10 cellular contexts compared by ENCODE assay signal in the genomic region with DNA sequence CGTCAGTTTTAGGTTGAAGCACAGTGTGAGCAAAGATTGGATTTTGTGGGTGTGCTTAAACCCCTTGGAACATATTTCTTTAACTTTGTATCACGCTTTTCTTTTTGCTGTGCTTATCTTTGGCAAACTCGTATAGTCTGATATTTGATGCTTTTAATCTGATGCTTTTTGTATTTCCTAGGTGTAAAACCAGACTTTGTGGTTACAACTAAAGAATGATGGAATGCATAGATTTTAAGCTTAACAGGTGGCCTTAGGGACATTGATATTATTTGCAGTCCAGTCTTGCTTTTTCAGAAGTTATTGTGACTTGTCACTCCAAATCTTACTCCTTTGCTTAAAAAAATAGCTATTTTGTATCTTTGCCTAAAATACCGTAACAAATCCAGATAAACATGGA. TPM values are rescaled to one million over a fixed set of nuclear protein-coding genes. Genes with fewer than 3 reads are reported as not detected.
DNase-seq lines count a peak whose midpoint lies in the region; ATAC-seq and TF ChIP-seq lines count a peak whose summit lies in the region.
"Had no signal": no experiment of that assay in that cellular context is flagged by ENCODE, and none has a peak within 500 bp of the region (broad histone marks: within the 10 kb centered on the region; RNA-seq: fewer than 3 reads in every experiment).

No MANE protein-coding gene starts in this region.

- H3K79me2 ChIP-seq in hepatocyte = peaks cover 52% of the 10 kb centered on the region

- no peak for DNase-seq in activated naive CD4-positive, alpha-beta T cell treated with anti-CD3 and anti-CD28 coated beads, Interleukin-2, amount 10 ng/mL, durations not matched to agents 7 days and 5 days
- no peak for DNase-seq in activated naive CD4-positive, alpha-beta T cell treated with anti-CD3 and anti-CD28 coated beads, Interleukin-2, amount 50 U/mL, for 16 hours
- DNase-seq in activated CD4-positive, alpha-beta memory T cell treated with anti-CD3 and anti-CD28 coated beads, Interleukin-2, amount 10 ng/mL, durations not matched to agents 7 days and 5 days = no peak
- no peak for DNase-seq in hepatocyte (ENCODE audit: low spot score)
- no peak for DNase-seq in stimulated activated naive CD8-positive, alpha-beta T cell treated with anti-CD3 and anti-CD28 coated beads, Interleukin-15, amount 100 ng/mL, for 72 hours
- DNase-seq: activated gamma-delta T cell treated with Interleukin-2 at 50 U/mL for 16 hours, NCI-H69 had no signal

- CTCF ChIA-PET in activated naive CD4-positive, alpha-beta T cell treated with anti-CD3 and anti-CD28 coated beads, Interleukin-2, amount 10 ng/mL, durations not matched to agents 7 days and 5 days (lab: Charles Lee) = interaction anchor here (0.6 kb wide), 1 partner anchor 112 kb away, joined by 3 read pairs; no protein-coding TSS in a partner anchor
- CTCF ChIA-PET in activated CD4-positive, alpha-beta memory T cell treated with anti-CD3 and anti-CD28 coated beads, Interleukin-2, amount 10 ng/mL, durations not matched to agents 7 days and 5 days (lab: Charles Lee) = no interaction called here

- H3K27ac Mint-ChIP-seq in activated naive CD4-positive, alpha-beta T cell treated with anti-CD3 and anti-CD28 coated beads, Interleukin-2, amount 10 ng/mL, durations not matched to agents 7 days and 5 days = no peak overlapping the region
- no peak overlapping the region for H3K27ac Mint-ChIP-seq in activated CD4-positive, alpha-beta memory T cell treated with anti-CD3 and anti-CD28 coated beads, Interleukin-2, amount 10 ng/mL, durations not matched to agents 7 days and 5 days
- H3K27ac Mint-ChIP-seq in stimulated activated naive CD8-positive, alpha-beta T cell treated with anti-CD3 and anti-CD28 coated beads, Interleukin-15, amount 100 ng/mL, for 72 hours = no peak overlapping the region

- peaks cover 11% of the 10 kb centered on the region for H3K36me3 Mint-ChIP-seq in activated naive CD4-positive, alpha-beta T cell treated with anti-CD3 and anti-CD28 coated beads, Interleukin-2, amount 10 ng/mL, durations not matched to agents 7 days and 5 days
- H3K36me3 Mint-ChIP-seq in activated CD4-positive, alpha-beta memory T cell treated with anti-CD3 and anti-CD28 coated beads, Interleukin-2, amount 10 ng/mL, durations not matched to agents 7 days and 5 days (ENCODE audit: low read depth) = peaks cover 14% of the 10 kb centered on the region

- POLR2A ChIA-PET in activated CD4-positive, alpha-beta memory T cell treated with anti-CD3 and anti-CD28 coated beads, Interleukin-2, amount 10 ng/mL, durations not matched to agents 7 days and 5 days (lab: Charles Lee) = interaction anchor here (1.1 to 1.4 kb wide), 2 partner anchors 10 to 442 kb away, joined by 3 to 6 read pairs; no protein-coding TSS in a partner anchor

- H3K4me1 ChIP-seq in hepatocyte (ENCODE audit: insufficient read depth) = peaks cover 12% of the 10 kb centered on the region

- no peaks in the 10 kb centered on the region for H3K36me3 ChIP-seq in hepatocyte (replicated peaks; ENCODE audit: insufficient read depth, low read depth)

- no peak for TF ChIP-seq CTCF in hepatocyte (IDR thresholded peaks at IDR 0.05; ENCODE audit: poor library complexity)

- H3K27me3 Mint-ChIP-seq in activated naive CD4-positive, alpha-beta T cell treated with anti-CD3 and anti-CD28 coated beads, Interleukin-2, amount 10 ng/mL, durations not matched to agents 7 days and 5 days = peaks cover 19% of the 10 kb centered on the region
- peaks cover 11% of the 10 kb centered on the region for H3K27me3 Mint-ChIP-seq in activated CD4-positive, alpha-beta memory T cell treated with anti-CD3 and anti-CD28 coated beads, Interleukin-2, amount 10 ng/mL, durations not matched to agents 7 days and 5 days
- H3K27me3 Mint-ChIP-seq in stimulated activated naive CD8-positive, alpha-beta T cell treated with anti-CD3 and anti-CD28 coated beads, Interleukin-15, amount 100 ng/mL, for 72 hours = no peaks in the 10 kb centered on the region

- no peaks in the 10 kb centered on the region for H3K9me2 ChIP-seq in hepatocyte (replicated peaks; ENCODE audit: insufficient read depth)

- H3K4me1 Mint-ChIP-seq in activated naive CD4-positive, alpha-beta T cell treated with anti-CD3 and anti-CD28 coated beads, Interleukin-2, amount 10 ng/mL, durations not matched to agents 7 days and 5 days = peaks cover 26% of the 10 kb centered on the region
- H3K4me1 Mint-ChIP-seq in activated CD4-positive, alpha-beta memory T cell treated with anti-CD3 and anti-CD28 coated beads, Interleukin-2, amount 10 ng/mL, durations not matched to agents 7 days and 5 days = peaks cover 26% of the 10 kb centered on the region
- H3K4me1 Mint-ChIP-seq in stimulated activated naive CD8-positive, alpha-beta T cell treated with anti-CD3 and anti-CD28 coated beads, Interleukin-15, amount 100 ng/mL, for 72 hours = peaks cover 29% of the 10 kb centered on the region

- 58% methylated on average over 4 of the region's 4 CpGs for WGBS in hepatocyte (ENCODE audit: low lambda C conversion rate, missing lambda C conversion rate)

- no peaks in the 10 kb centered on the region for H3K27me3 ChIP-seq in hepatocyte

- peak overlapping the region; percentile 35 for H3K4me3 ChIP-seq in hepatocyte

- H3K9me3 Mint-ChIP-seq in activated naive CD4-positive, alpha-beta T cell treated with anti-CD3 and anti-CD28 coated beads, Interleukin-2, amount 10 ng/mL, durations not matched to agents 7 days and 5 days = no peaks in the 10 kb centered on the region
- H3K9me3 Mint-ChIP-seq in activated CD4-positive, alpha-beta memory T cell treated with anti-CD3 and anti-CD28 coated beads, Interleukin-2, amount 10 ng/mL, durations not matched to agents 7 days and 5 days = no peaks in the 10 kb centered on the region
- H3K9me3 Mint-ChIP-seq in stimulated activated naive CD8-positive, alpha-beta T cell treated with anti-CD3 and anti-CD28 coated beads, Interleukin-15, amount 100 ng/mL, for 72 hours = no peaks in the 10 kb centered on the region

- H3K9me3 ChIP-seq in hepatocyte (ENCODE audit: low read depth) = no peaks in the 10 kb centered on the region

- H3K27ac ChIP-seq in hepatocyte = peak overlapping the region; percentile 90

- H3K4me2 ChIP-seq in hepatocyte = peak overlapping the region; percentile 89

- peak overlapping the region; percentile 98 for H3K4me3 Mint-ChIP-seq in activated naive CD4-positive, alpha-beta T cell treated with anti-CD3 and anti-CD28 coated beads, Interleukin-2, amount 10 ng/mL, durations not matched to agents 7 days and 5 days
- peak overlapping the region; percentile 99 for H3K4me3 Mint-ChIP-seq in activated CD4-positive, alpha-beta memory T cell treated with anti-CD3 and anti-CD28 coated beads, Interleukin-2, amount 10 ng/mL, durations not matched to agents 7 days and 5 days
- peak overlapping the region; percentile 92 for H3K4me3 Mint-ChIP-seq in stimulated activated naive CD8-positive, alpha-beta T cell treated with anti-CD3 and anti-CD28 coated beads, Interleukin-15, amount 100 ng/mL, for 72 hours

- ATAC-seq in stimulated activated naive CD8-positive, alpha-beta T cell treated with anti-CD3 and anti-CD28 coated beads, Interleukin-15, amount 100 ng/mL, for 72 hours = no peak
- ATAC-seq in GM19023 (IDR thresholded peaks at IDR 0.05; ENCODE audit: unreplicated experiment) = no peak
- no peak for ATAC-seq in HG03439 (IDR thresholded peaks at IDR 0.05; ENCODE audit: unreplicated experiment)
- no peak for ATAC-seq in GM21381 (IDR thresholded peaks at IDR 0.05; ENCODE audit: unreplicated experiment)

- H2AFZ ChIP-seq in hepatocyte = peak overlapping the region; percentile 47

- H4K20me1 ChIP-seq in hepatocyte (ENCODE audit: insufficient read depth, poor library complexity, severe bottlenecking) = peaks cover 11% of the 10 kb centered on the region

RNA-seq across cellular contexts. Expression of gene BTRC, which starts 1.3 kb away (rescaled TPM):
- total RNA-seq in activated CD4-positive, alpha-beta memory T cell treated with anti-CD3 and anti-CD28 coated beads, Interleukin-2, amount 10 ng/mL, durations not matched to agents 7 days and 5 days = 10 to 100 TPM; 14.4 to 15.5 TPM
- total RNA-seq in hepatocyte = 24.3 and 25.9 TPM in 2 replicates
- polyA plus RNA-seq in hepatocyte = 14.5 and 15.9 TPM in 2 replicates
